In the genomic region with DNA sequence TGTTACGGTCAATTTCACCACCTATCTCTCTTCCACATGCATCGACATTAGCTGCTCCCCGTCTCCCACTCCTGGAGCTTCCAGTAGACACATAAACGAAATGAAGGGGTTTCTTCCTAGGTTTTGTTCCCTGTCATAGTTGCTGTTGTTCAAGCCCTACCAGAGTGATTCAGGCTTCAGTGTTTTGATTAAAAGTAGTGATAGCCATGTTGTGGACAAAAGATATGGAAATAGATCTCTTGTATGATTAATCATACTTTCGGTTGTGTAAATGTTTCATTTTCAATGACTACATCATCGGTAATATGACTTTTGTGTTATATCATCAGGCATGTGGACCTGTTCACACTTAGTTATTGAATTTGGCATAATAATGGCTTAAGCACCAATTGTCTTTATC, we compare ENCODE assay signal across 19 cellular contexts.
"Had no signal": no experiment of that assay in that cellular context is flagged by ENCODE, and none has a peak within 500 bp of the region (broad histone marks: within the 10 kb centered on the region; RNA-seq: fewer than 3 reads in every experiment).

No MANE protein-coding gene starts in this region.

- H2AFZ ChIP-seq: hepatocyte had no signal

- H3K27ac Mint-ChIP-seq: activated B cell treated with CpG ODN at 0.5 μM for 24 hours; activated CD4-positive, alpha-beta T cell treated with anti-CD3 and anti-CD28 coated beads, Interleukin-2, amount 10 ng/mL, durations not matched to agents 24 days and 14 days; activated CD8-positive, alpha-beta memory T cell treated with anti-CD3 and anti-CD28 coated beads, Interleukin-2, amount 10 ng/mL, durations not matched to agents 7 days and 5 days; activated CD8-positive, alpha-beta T cell treated with anti-CD3 and anti-CD28 coated beads for 36 hours; activated naive CD4-positive, alpha-beta T cell treated with anti-CD3 and anti-CD28 coated beads, Interleukin-2, amount 50 U/mL, for 24 hours; natural killer cell treated with Interleukin-12 subunit alpha and Interleukin-12 subunit beta and Interleukin-15 and Interleukin-18, amount 100 ng/mL, for 72 hours had no signal

- H3K79me2 ChIP-seq: hepatocyte had no signal

- H3K9me3 ChIP-seq: psoas muscle, right atrium auricular region, upper lobe of left lung had no signal

- ATAC-seq: activated CD8-positive, alpha-beta memory T cell treated with anti-CD3 and anti-CD28 coated beads, Interleukin-2, amount 10 ng/mL, durations not matched to agents 7 days and 5 days; activated CD8-positive, alpha-beta T cell treated with anti-CD3 and anti-CD28 coated beads for 36 hours; left ventricle myocardium superior; natural killer cell treated with Interleukin-12 subunit alpha and Interleukin-12 subunit beta and Interleukin-15 and Interleukin-18, amount 100 ng/mL, for 72 hours; psoas muscle; stimulated activated naive CD8-positive, alpha-beta T cell treated with anti-CD3 and anti-CD28 coated beads, Interleukin-15, Interleukin-2, amounts not matched to agents 100 U/mL and 50 U/mL, for 24 hours had no signal

- H3K4me2 ChIP-seq: hepatocyte had no signal

- H3K27ac ChIP-seq: cardiac muscle cell, hepatocyte, psoas muscle, right atrium auricular region had no signal

- H3K27me3 ChIP-seq: cardiac muscle cell, hepatocyte, right atrium auricular region, upper lobe of left lung had no signal

- H3K9me3 Mint-ChIP-seq: activated B cell treated with CpG ODN at 0.5 μM for 24 hours; activated CD8-positive, alpha-beta T cell treated with anti-CD3 and anti-CD28 coated beads for 36 hours; activated naive CD4-positive, alpha-beta T cell treated with anti-CD3 and anti-CD28 coated beads, Interleukin-2, amount 50 U/mL, for 24 hours; natural killer cell treated with Interleukin-12 subunit alpha and Interleukin-12 subunit beta and Interleukin-15 and Interleukin-18, amount 100 ng/mL, for 72 hours had no signal

- H3K4me1 ChIP-seq: psoas muscle had no signal

- H3K36me3 Mint-ChIP-seq: activated CD8-positive, alpha-beta memory T cell treated with anti-CD3 and anti-CD28 coated beads, Interleukin-2, amount 10 ng/mL, durations not matched to agents 7 days and 5 days; activated naive CD4-positive, alpha-beta T cell treated with anti-CD3 and anti-CD28 coated beads, Interleukin-2, amount 50 U/mL, for 24 hours had no signal

- H3K4me3 ChIP-seq: cardiac muscle cell, hepatocyte, psoas muscle, right atrium auricular region, upper lobe of left lung had no signal

- DNase-seq: activated B cell treated with CpG ODN at 0.5 μM for 24 hours; activated CD4-positive, alpha-beta T cell treated with anti-CD3 and anti-CD28 coated beads, Interleukin-2, amount 10 ng/mL, durations not matched to agents 24 days and 14 days; activated CD8-positive, alpha-beta memory T cell treated with anti-CD3 and anti-CD28 coated beads, Interleukin-2, amount 10 ng/mL, durations not matched to agents 7 days and 5 days; activated CD8-positive, alpha-beta T cell treated with anti-CD3 and anti-CD28 coated beads for 36 hours; activated gamma-delta T cell; activated T-cell treated with anti-CD3 and anti-CD28 coated beads for 4 hours; effector CD4-positive, alpha-beta T cell; glutamatergic neuron; left ventricle myocardium superior; psoas muscle; stimulated activated CD4-positive, alpha-beta T cell treated with anti-CD3 and anti-CD28 coated beads, Interleukin-4, amount 100 ng/mL, for 24 hours; stimulated activated naive CD8-positive, alpha-beta T cell treated with anti-CD3 and anti-CD28 coated beads, Interleukin-15, Interleukin-2, amounts not matched to agents 100 U/mL and 50 U/mL, for 24 hours; T-helper 9 cell; upper lobe of left lung had no signal

- H3K36me3 ChIP-seq: cardiac muscle cell, right atrium auricular region, upper lobe of left lung had no signal
